ENCODE assay signal across 8 cellular contexts in genomic region chr16:89344846-89345577, GRCh38.
DNase-seq lines count a peak whose midpoint lies in the region; ATAC-seq and TF ChIP-seq lines count a peak whose summit lies in the region.

No MANE protein-coding gene starts in this region.

- TF ChIP-seq CTCF in HCT116 (IDR thresholded peaks at IDR 0.05 in 2 of 3, conservative IDR thresholded peaks at IDR 0.05 in 1 of 3; ENCODE audit: borderline replicate concordance in 1 of 3, insufficient read depth in 1 of 3, low read depth in 2 of 3, low read length in 2 of 3), result no peak
- TF ChIP-seq CTCF in hepatocyte (IDR thresholded peaks at IDR 0.05; ENCODE audit: poor library complexity), result peak; percentile 13

- H3K4me1 ChIP-seq in HCT116 (ENCODE audit: control insufficient read depth in 1 of 2, insufficient read depth in 2 of 2, low read length in 2 of 2) (peaks cover 37 to 43% of the 10 kb centered on the region in 2 experiments), hepatocyte (ENCODE audit: insufficient read depth) (peaks cover 32% of the 10 kb centered on the region), skeletal muscle satellite cell (ENCODE audit: control insufficient read depth, insufficient read depth, low read length) (peaks cover 32% of the 10 kb centered on the region)

- H4K20me1 ChIP-seq in HCT116 (ENCODE audit: insufficient read depth) (peaks cover 63% of the 10 kb centered on the region; the same call in 1 of the 2 replicates), hepatocyte (ENCODE audit: insufficient read depth, poor library complexity, severe bottlenecking) (peaks cover 99% of the 10 kb centered on the region)

- TF ChIP-seq RAD21 in HCT116 (IDR thresholded peaks at IDR 0.05; ENCODE audit: low read depth), result no peak

- WGBS in hepatocyte (ENCODE audit: low lambda C conversion rate, missing lambda C conversion rate), result 52% methylated on average over 19 of the region's 19 CpGs

- TF ChIP-seq POLR2A in HCT116 (IDR thresholded peaks at IDR 0.05; ENCODE audit: borderline replicate concordance, extremely low read depth, insufficient read depth, insufficient read length), result no peak

- H3K9me3 ChIP-seq in HCT116 (ENCODE audit: control insufficient read depth in 1 of 2, insufficient read depth in 1 of 2, low read depth in 1 of 2, low read length in 2 of 2) (no peaks in the 10 kb centered on the region), hepatocyte (ENCODE audit: low read depth) (no peaks in the 10 kb centered on the region), skeletal muscle satellite cell (replicated peaks; ENCODE audit: low read length) (no peaks in the 10 kb centered on the region)

- H3K27me3 Mint-ChIP-seq in activated T-helper 17 cell treated with anti-CD3 and anti-CD28 coated beads, Interleukin-2, amount 50 U/mL, for 72 hours, result no peaks in the 10 kb centered on the region

- H3K9me3 Mint-ChIP-seq in activated T-helper 17 cell treated with anti-CD3 and anti-CD28 coated beads, Interleukin-2, amount 50 U/mL, for 72 hours, result no peaks in the 10 kb centered on the region

- H3K27ac Mint-ChIP-seq in activated T-helper 17 cell treated with anti-CD3 and anti-CD28 coated beads, Interleukin-2, amount 50 U/mL, for 72 hours, result peak overlapping the region; percentile 46

- H3K4me2 ChIP-seq in HCT116 (ENCODE audit: low read length), result peak overlapping the region; percentile 77
- H3K4me2 ChIP-seq in hepatocyte, result peak overlapping the region; percentile 66
- peak overlapping the region; percentile 81 for H3K4me2 ChIP-seq in skeletal muscle satellite cell (ENCODE audit: low read length)

- intact Hi-C loops in HCT116 (cut with micrococcal nuclease), result no loop called here

- H3K4me3 ChIP-seq in HCT116 (replicated peaks in 1 of 2; ENCODE audit: low read depth in 1 of 2, low read length in 2 of 2), result no peak overlapping the region
- H3K4me3 ChIP-seq in hepatocyte, result no peak overlapping the region
- H3K4me3 ChIP-seq in skeletal muscle satellite cell (ENCODE audit: low read length), result peak overlapping the region; percentile 60

- RAD21 ChIA-PET in HCT116 (lab: Charles Lee; ENCODE audit: low non-redundant PET in 1 of 2, low total read pairs in 2 of 2, uncharacterized antibody in 2 of 2, unreplicated experiment in 2 of 2), result no interaction called here

- H3K27ac ChIP-seq in HCT116 (ENCODE audit: low read depth, low read length) (peak overlapping the region; percentile 39; the same call in 1 of the 2 replicates), hepatocyte (peak overlapping the region; percentile 89)

- DNase-seq in HCT116 (ENCODE audit: low read depth, low spot score) (no peak), hepatocyte (ENCODE audit: low spot score) (no peak), D341Med (ENCODE audit: low spot score) (no peak), Kasumi-1 (lab: John Stamatoyannopoulos, UW) (no peak)

- H3K36me3 ChIP-seq in HCT116 (ENCODE audit: control insufficient read depth in 1 of 2, insufficient read depth in 2 of 2, low read length in 2 of 2) (no peaks in the 10 kb centered on the region), hepatocyte (replicated peaks; ENCODE audit: insufficient read depth, low read depth) (no peaks in the 10 kb centered on the region), skeletal muscle satellite cell (ENCODE audit: insufficient read depth, low read length) (no peaks in the 10 kb centered on the region)

- peaks cover 57% of the 10 kb centered on the region for H3K4me1 Mint-ChIP-seq in activated T-helper 17 cell treated with anti-CD3 and anti-CD28 coated beads, Interleukin-2, amount 50 U/mL, for 72 hours

- peaks cover 34% of the 10 kb centered on the region for H3K36me3 Mint-ChIP-seq in activated T-helper 17 cell treated with anti-CD3 and anti-CD28 coated beads, Interleukin-2, amount 50 U/mL, for 72 hours (ENCODE audit: low read depth)

- CTCF ChIA-PET in HCT116 (lab: Charles Lee), result no interaction called here

- H3K4me3 Mint-ChIP-seq in activated T-helper 17 cell treated with anti-CD3 and anti-CD28 coated beads, Interleukin-2, amount 50 U/mL, for 72 hours, result no peak overlapping the region

- H3K9me2 ChIP-seq in HCT116 (ENCODE audit: insufficient read depth) (no peaks in the 10 kb centered on the region), hepatocyte (replicated peaks; ENCODE audit: insufficient read depth) (no peaks in the 10 kb centered on the region)

- BruUV-seq in HCT116 (replicated peaks; lab: Mats Ljungman, UMichigan), result no TSS peak

- H3K79me2 ChIP-seq in HCT116 (ENCODE audit: insufficient read depth, low read length) (peaks cover 100% of the 10 kb centered on the region), hepatocyte (peaks cover 100% of the 10 kb centered on the region)

- H3K27me3 ChIP-seq in HCT116 (ENCODE audit: insufficient read depth, low read length) (no peaks in the 10 kb centered on the region), hepatocyte (no peaks in the 10 kb centered on the region), skeletal muscle satellite cell (ENCODE audit: control insufficient read depth, insufficient read depth, low read length) (no peaks in the 10 kb centered on the region)

- POLR2A ChIA-PET in HCT116 (lab: Charles Lee), result interaction anchor here (0.8 kb wide), 1 partner anchor 10 kb away, joined by 3 read pairs; no protein-coding TSS in a partner anchor

- H2AFZ ChIP-seq in HCT116 (ENCODE audit: low read depth, low read length, poor library complexity, severe bottlenecking) (no peak overlapping the region), hepatocyte (no peak overlapping the region)

- ATAC-seq in HCT116 (no peak), HG02610 (IDR thresholded peaks at IDR 0.05; ENCODE audit: unreplicated experiment) (no peak), HG03196 (IDR thresholded peaks at IDR 0.05; ENCODE audit: unreplicated experiment) (no peak)
- ATAC-seq in activated T-helper 17 cell treated with anti-CD3 and anti-CD28 coated beads, Interleukin-2, amount 50 U/mL, for 72 hours (replicated peaks), result no peak

- peak overlapping the region; percentile 35; the same call in 1 of the 2 replicates for H3K9ac ChIP-seq in HCT116 (ENCODE audit: low read length)
- peak overlapping the region; percentile 61 for H3K9ac ChIP-seq in skeletal muscle satellite cell (ENCODE audit: low read depth, low read length)

TF ChIP-seq in HCT116, 20 proteins besides CTCF, POLR2A, EP300 and RAD21:
- 0 out of 2 replicates have a peak, but pooled peaks have one; percentile 11 for TF ChIP-seq POLR2AphosphoS5 (IDR thresholded peaks at IDR 0.05; ENCODE audit: low read depth, low read length)
- TF ChIP-seq YY1 (IDR thresholded peaks at IDR 0.05; ENCODE audit: extremely low read depth, insufficient replicate concordance, low read depth, low read length), result no peak
- no peak for TF ChIP-seq ZFX (IDR thresholded peaks at IDR 0.05)
- no peak for TF ChIP-seq ELF1 (IDR thresholded peaks at IDR 0.05; ENCODE audit: borderline replicate concordance, low read depth)
- no peak for TF ChIP-seq CBX3 (IDR thresholded peaks at IDR 0.05; ENCODE audit: low read depth)
- TF ChIP-seq SIN3A (IDR thresholded peaks at IDR 0.05; ENCODE audit: low read depth), result no peak
- no peak for TF ChIP-seq ZNF274 (IDR thresholded peaks at IDR 0.05; ENCODE audit: low read depth, low read length)
- TF ChIP-seq SRF (IDR thresholded peaks at IDR 0.05; ENCODE audit: low read depth), result no peak
